1 cellular context compared by ENCODE assay signal in genomic region chr2:11005032-11005431, GRCh38.
TF ChIP-seq lines count a peak whose summit lies in the region.

No MANE protein-coding gene starts in this region.

TF ChIP-seq in H1, 55 proteins besides CTCF, POLR2A, EP300 and RAD21:
- no peak for TF ChIP-seq MAX (IDR thresholded peaks at IDR 0.05)
- no peak for TF ChIP-seq CEBPB (IDR thresholded peaks at IDR 0.05; ENCODE audit: low read depth, low read length)
- TF ChIP-seq, protein P1, sequence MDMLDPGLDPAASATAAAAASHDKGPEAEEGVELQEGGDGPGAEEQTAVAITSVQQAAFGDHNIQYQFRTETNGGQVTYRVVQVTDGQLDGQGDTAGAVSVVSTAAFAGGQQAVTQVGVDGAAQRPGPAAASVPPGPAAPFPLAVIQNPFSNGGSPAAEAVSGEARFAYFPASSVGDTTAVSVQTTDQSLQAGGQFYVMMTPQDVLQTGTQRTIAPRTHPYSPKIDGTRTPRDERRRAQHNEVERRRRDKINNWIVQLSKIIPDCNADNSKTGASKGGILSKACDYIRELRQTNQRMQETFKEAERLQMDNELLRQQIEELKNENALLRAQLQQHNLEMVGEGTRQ (IDR thresholded peaks at IDR 0.05; ENCODE audit: low read length) = no peak
- no peak for TF ChIP-seq TCF12 (IDR thresholded peaks at IDR 0.05; ENCODE audit: low read depth, low read length)
- TF ChIP-seq SIRT6 (IDR thresholded peaks at IDR 0.05; ENCODE audit: low read length) = no peak
- TF ChIP-seq ASH2L (IDR thresholded peaks at IDR 0.05; ENCODE audit: low read length) = no peak
- no peak for TF ChIP-seq CHD7 (IDR thresholded peaks at IDR 0.05; ENCODE audit: insufficient replicate concordance, low read length)
- TF ChIP-seq SIN3A (conservative IDR thresholded peaks at IDR 0.05 in 1 of 2, IDR thresholded peaks at IDR 0.05 in 1 of 2; ENCODE audit: low read depth in 1 of 2, low read length in 2 of 2) = no peak
- TF ChIP-seq CBX5 (IDR thresholded peaks at IDR 0.05; ENCODE audit: low read depth, low read length) = no peak
- TF ChIP-seq, protein P2, sequence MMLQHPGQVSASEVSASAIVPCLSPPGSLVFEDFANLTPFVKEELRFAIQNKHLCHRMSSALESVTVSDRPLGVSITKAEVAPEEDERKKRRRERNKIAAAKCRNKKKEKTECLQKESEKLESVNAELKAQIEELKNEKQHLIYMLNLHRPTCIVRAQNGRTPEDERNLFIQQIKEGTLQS (IDR thresholded peaks at IDR 0.05; ENCODE audit: insufficient read depth, low read depth, low read length) = no peak
- TF ChIP-seq SRF (IDR thresholded peaks at IDR 0.05; ENCODE audit: low read depth, low read length) = no peak
- TF ChIP-seq GTF2F1 (IDR thresholded peaks at IDR 0.05; ENCODE audit: borderline replicate concordance, low read depth, low read length) = no peak
